8 cellular contexts compared by ENCODE assay signal in genomic region chr7:19708397-19709248, GRCh38. TPM values are rescaled to one million over a fixed set of nuclear protein-coding genes. Genes with fewer than 3 reads are reported as not detected.
DNase-seq lines count a peak whose midpoint lies in the region; ATAC-seq and TF ChIP-seq lines count a peak whose summit lies in the region.

A gene with protein sequence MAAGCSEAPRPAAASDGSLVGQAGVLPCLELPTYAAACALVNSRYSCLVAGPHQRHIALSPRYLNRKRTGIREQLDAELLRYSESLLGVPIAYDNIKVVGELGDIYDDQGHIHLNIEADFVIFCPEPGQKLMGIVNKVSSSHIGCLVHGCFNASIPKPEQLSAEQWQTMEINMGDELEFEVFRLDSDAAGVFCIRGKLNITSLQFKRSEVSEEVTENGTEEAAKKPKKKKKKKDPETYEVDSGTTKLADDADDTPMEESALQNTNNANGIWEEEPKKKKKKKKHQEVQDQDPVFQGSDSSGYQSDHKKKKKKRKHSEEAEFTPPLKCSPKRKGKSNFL (minus strand): TSS chr7:19709037. CDS start chr7:19709016, 21 bp downstream.

- ATAC-seq in DND-41 (ENCODE audit: insufficient read depth, low read depth) (peak; percentile 93), GM21723 (IDR thresholded peaks at IDR 0.05; ENCODE audit: unreplicated experiment) (peak; percentile 98), esophagus mucosa (peak; percentile 100)

- peak within 1 kb of the TSS; percentile 97 for H3K4me3 Mint-ChIP-seq in activated T-cell treated with anti-CD3 and anti-CD28 coated beads, Interleukin-2, amount 50 U/mL, for 24 hours

- peak within 1 kb of the TSS; percentile 71 for H3K27ac ChIP-seq in DND-41 (ENCODE audit: low read length)
- H3K27ac ChIP-seq in muscle layer of colon (ENCODE audit: low read depth, low read length), result peak within 1 kb of the TSS; percentile 86

- peaks cover 51% of the 10 kb centered on the region for H3K79me2 ChIP-seq in DND-41 (ENCODE audit: insufficient read depth, low read length)

- H3K4me3 ChIP-seq in DND-41 (ENCODE audit: low read depth in 1 of 2, low read length in 2 of 2), result peak within 1 kb of the TSS; percentile 86 to 90
- H3K4me3 ChIP-seq in muscle layer of colon (ENCODE audit: low read depth in 1 of 2, low read length in 2 of 2), result peak within 1 kb of the TSS; percentile 82 to 100

- H3K27me3 ChIP-seq in DND-41 (ENCODE audit: insufficient read depth, low read length, poor library complexity) (no peaks in the 10 kb centered on the region), muscle layer of colon (ENCODE audit: control insufficient read depth in 1 of 2, insufficient read depth in 2 of 2, low read length in 2 of 2) (no peaks in the 10 kb centered on the region)

- H3K36me3 Mint-ChIP-seq in activated T-cell treated with anti-CD3 and anti-CD28 coated beads, Interleukin-2, amount 50 U/mL, for 24 hours (ENCODE audit: low read depth), result peaks cover 27% of the 10 kb centered on the region

- H3K4me2 ChIP-seq in DND-41 (ENCODE audit: insufficient read depth, low read length), result peak within 1 kb of the TSS; percentile 79

- H3K9ac ChIP-seq in DND-41 (ENCODE audit: low read depth, low read length) (peak within 1 kb of the TSS; percentile 69), muscle layer of colon (ENCODE audit: low read length) (peak within 1 kb of the TSS; percentile 94)

- peak; percentile 95 for DNase-seq in DND-41
- DNase-seq in KG1 (lab: John Stamatoyannopoulos, UW), result peak; percentile 90
- DNase-seq in activated T-cell treated with anti-CD3 and anti-CD28 coated beads, Interleukin-2, amount 50 U/mL, for 24 hours, result peak; percentile 98
- DNase-seq in stimulated activated CD8-positive, alpha-beta memory T cell treated with anti-CD3 and anti-CD28 coated beads, Interleukin-7, amount 100 ng/mL, for 24 hours (ENCODE audit: low read depth), result peak; percentile 88

- peak within 1 kb of the TSS; percentile 93 for H2AFZ ChIP-seq in DND-41 (ENCODE audit: low read depth, low read length)

- H3K27me3 Mint-ChIP-seq in activated T-cell treated with anti-CD3 and anti-CD28 coated beads, Interleukin-2, amount 50 U/mL, for 24 hours, result no peaks in the 10 kb centered on the region

- H3K4me1 Mint-ChIP-seq in activated T-cell treated with anti-CD3 and anti-CD28 coated beads, Interleukin-2, amount 50 U/mL, for 24 hours (ENCODE audit: low read depth), result peaks cover 47% of the 10 kb centered on the region

- TF ChIP-seq CTCF in DND-41 (IDR thresholded peaks at IDR 0.05; ENCODE audit: borderline replicate concordance, extremely low read depth, low read length, poor library complexity, severe bottlenecking), result peak; percentile 97

- H3K4me1 ChIP-seq in DND-41 (ENCODE audit: insufficient read depth, low read length), result peaks cover 31% of the 10 kb centered on the region
- H3K4me1 ChIP-seq in muscle layer of colon (ENCODE audit: insufficient read depth, low read length), result peaks cover 24% of the 10 kb centered on the region

- H4K20me1 ChIP-seq in DND-41 (ENCODE audit: insufficient read depth, low read length), result peaks cover 17% of the 10 kb centered on the region; the same call in 1 of the 2 replicates

- peak within 1 kb of the TSS; percentile 95 for H3K27ac Mint-ChIP-seq in activated T-cell treated with anti-CD3 and anti-CD28 coated beads, Interleukin-2, amount 50 U/mL, for 24 hours

- H3K36me3 ChIP-seq in DND-41 (ENCODE audit: insufficient read depth, low read length) (peaks cover 6% of the 10 kb centered on the region; the same call in 1 of the 2 replicates), muscle layer of colon (ENCODE audit: insufficient read depth, low read length) (no peaks in the 10 kb centered on the region)

- no peaks in the 10 kb centered on the region for H3K9me3 Mint-ChIP-seq in activated T-cell treated with anti-CD3 and anti-CD28 coated beads, Interleukin-2, amount 50 U/mL, for 24 hours

- H3K9me3 ChIP-seq in DND-41 (ENCODE audit: insufficient read depth, low read length, severe bottlenecking) (no peaks in the 10 kb centered on the region), muscle layer of colon (ENCODE audit: low read length) (no peaks in the 10 kb centered on the region)

TF ChIP-seq in PFSK-1, 5 proteins besides CTCF, POLR2A, EP300 and RAD21:
- TF ChIP-seq SIN3A (IDR thresholded peaks at IDR 0.05; ENCODE audit: borderline replicate concordance, insufficient read depth, low read length) (peak; percentile 92; the same call in 1 of the 2 replicates), REST (IDR thresholded peaks at IDR 0.05; ENCODE audit: insufficient read depth in 1 of 2, low read depth in 2 of 2, low read length in 2 of 2) (peak in 1 of 2 experiments; percentile 49; a peak in 2 of 4 replicates), POLR2AphosphoS5 (IDR thresholded peaks at IDR 0.05; ENCODE audit: low read depth, low read length) (peak; percentile 88), FOXP2 (optimal IDR thresholded peaks at IDR 0.05; ENCODE audit: borderline replicate concordance, extremely low read depth, extremely low read length, insufficient read depth) (no peak), TAF1 (IDR thresholded peaks at IDR 0.05; ENCODE audit: borderline replicate concordance, insufficient read depth, low read length) (peak; percentile 93)
TF ChIP-seq in PFSK-1: peak in this region for 4.

RNA-seq across cellular contexts. Expression of the gene that starts here (rescaled TPM):
- polyA plus RNA-seq in PFSK-1 (2012; ENCODE audit: insufficient read length, low read depth), result 5.7 TPM
- 9.3 TPM for total RNA-seq in esophagus mucosa

Comparison
In these comparisons a context has a peak if more than half of its experiments do, and no peak if none do; other contexts are left out.
1. Peak in every context shown above with its lines: DNase-seq, ATAC-seq, H3K4me3 ChIP-seq and H3K27ac ChIP-seq.